Comparison of ENCODE assay signal across 19 cellular contexts in the genomic region with DNA sequence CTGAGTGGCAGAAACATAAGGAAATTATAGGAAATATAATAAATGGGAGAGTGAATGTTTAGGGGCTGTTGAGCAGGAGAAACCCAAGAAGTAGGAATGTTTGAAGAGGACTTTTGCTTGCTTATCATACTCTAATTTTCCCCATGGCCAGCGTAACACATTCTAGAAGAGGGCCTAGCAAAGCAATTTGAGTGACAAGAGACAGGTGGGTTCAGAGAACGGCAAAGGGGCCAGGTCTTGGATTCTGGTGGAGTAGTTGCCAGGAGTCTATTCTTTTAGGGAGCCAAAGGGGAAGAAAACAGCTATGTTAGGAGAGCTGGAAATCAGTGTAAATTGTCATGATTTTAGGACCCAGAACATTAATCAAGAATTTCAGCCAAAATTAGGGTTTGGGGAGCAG.
"Had no signal": no experiment of that assay in that cellular context is flagged by ENCODE, and none has a peak within 500 bp of the region (broad histone marks: within the 10 kb centered on the region; RNA-seq: fewer than 3 reads in every experiment).

No MANE protein-coding gene starts in this region.

- H3K4me1 ChIP-seq: body of pancreas, neural progenitor cell, parathyroid adenoma had no signal

- DNase-seq: activated CD4-positive, alpha-beta T cell treated with anti-CD3 and anti-CD28 coated beads, Interleukin-2, amount 50 U/mL, for 4 hours; activated effector memory CD4-positive, alpha-beta T cell treated with Interleukin-2 at 50 U/mL for 16 hours; activated T-cell treated with anti-CD3 and anti-CD28 coated beads, Interleukin-2, amount 50 U/mL, for 1 hour; amniotic stem cell; dorsolateral prefrontal cortex; foreskin keratinocyte; islet precursor cell; stimulated activated CD4-positive, alpha-beta T cell treated with anti-CD3 and anti-CD28 coated beads, Interleukin-1b, Interleukin-23, amount 100 ng/mL, for 48 hours; stimulated activated naive CD4-positive, alpha-beta T cell; T-helper 17 cell had no signal

- H3K27ac ChIP-seq: body of pancreas, esophagus muscularis mucosa, foreskin keratinocyte, neural progenitor cell, parathyroid adenoma had no signal

- ATAC-seq: activated CD4-positive, CD25-positive, alpha-beta regulatory T cell treated with anti-CD3 and anti-CD28 coated beads, Interleukin-2, amount 50 U/mL, for 24 hours; body of pancreas; foreskin keratinocyte; left lobe of liver; T-helper 17 cell had no signal

- H3K9ac ChIP-seq: neural progenitor cell, parathyroid adenoma had no signal

- H3K4me3 ChIP-seq: body of pancreas, dorsolateral prefrontal cortex, esophagus muscularis mucosa, heart left ventricle, neural progenitor cell had no signal

- H3K27ac Mint-ChIP-seq: activated naive CD4-positive, alpha-beta T cell treated with anti-CD3 and anti-CD28 coated beads, Interleukin-2, amount 50 U/mL, for 24 hours; neural progenitor cell; T-helper 17 cell had no signal

- H3K9me3 ChIP-seq: body of pancreas, esophagus muscularis mucosa, heart left ventricle had no signal

- H3K27me3 ChIP-seq: body of pancreas, dorsolateral prefrontal cortex, esophagus muscularis mucosa, foreskin keratinocyte, heart left ventricle, neural progenitor cell had no signal

- H3K4me1 Mint-ChIP-seq: activated naive CD4-positive, alpha-beta T cell treated with anti-CD3 and anti-CD28 coated beads, Interleukin-2, amount 50 U/mL, for 24 hours; neural progenitor cell had no signal

- H3K27me3 Mint-ChIP-seq: activated naive CD4-positive, alpha-beta T cell treated with anti-CD3 and anti-CD28 coated beads, Interleukin-2, amount 50 U/mL, for 24 hours; T-helper 17 cell had no signal

- H3K36me3 ChIP-seq: neural progenitor cell had no signal

- H3K79me2 ChIP-seq: parathyroid adenoma had no signal

- H3K9me3 Mint-ChIP-seq: activated naive CD4-positive, alpha-beta T cell treated with anti-CD3 and anti-CD28 coated beads, Interleukin-2, amount 50 U/mL, for 24 hours; neural progenitor cell had no signal

- FAIRE-seq: urothelium cell line had no signal

- H3K4me2 ChIP-seq: neural progenitor cell had no signal

- H3K4me3 Mint-ChIP-seq: activated naive CD4-positive, alpha-beta T cell treated with anti-CD3 and anti-CD28 coated beads, Interleukin-2, amount 50 U/mL, for 24 hours; neural progenitor cell; T-helper 17 cell had no signal

- H2AFZ ChIP-seq: neural progenitor cell, parathyroid adenoma had no signal
